ENCODE assay signal across 28 cellular contexts in genomic region chr5:42064821-42065220, GRCh38.
A peak's percentile ranks its signal among the peaks of the same experiment; 100 is the strongest.
DNase-seq lines count a peak whose midpoint lies in the region; FAIRE-seq and TF ChIP-seq lines count a peak whose summit lies in the region.
"Had no signal": no experiment of that assay in that cellular context is flagged by ENCODE, and none has a peak within 500 bp of the region (broad histone marks: within the 10 kb centered on the region; RNA-seq: fewer than 3 reads in every experiment).

No MANE protein-coding gene starts in this region.

- no peak overlapping the region for H3K4me3 ChIP-seq in epithelial cell of esophagus (ENCODE audit: low read length)
- H3K4me3 ChIP-seq: A549; BLaER1 treated with 17β-estradiol and CSF1 and Interleukin-3, amounts not matched to agents 10 nM and 100 nM had no signal

- FAIRE-seq in GM19239 (lab: Jason Lieb, UNC) (no peak), HTR-8/SVneo (lab: Jason Lieb, UNC) (no peak)
- FAIRE-seq: A549, GM12891 had no signal

- TF ChIP-seq CTCF in RWPE1 (conservative IDR thresholded peaks at IDR 0.05; ENCODE audit: low read depth) (no peak), epithelial cell of esophagus (IDR thresholded peaks at IDR 0.05; ENCODE audit: insufficient read depth, low read depth, low read length, missing control alignments) (no peak)

- DNase-seq in A172 (ENCODE audit: low spot score) (peak; percentile 3), HT1080 (ENCODE audit: low read depth) (peak; percentile 27), RWPE1 (ENCODE audit: low spot score) (peak; percentile 5), epithelial cell of esophagus (ENCODE audit: low read depth) (peak; percentile 69), GM19239 (ENCODE audit: insufficient read length, low spot score) (no peak), HTR-8/SVneo (ENCODE audit: insufficient read length, low spot score) (no peak), NCI-H1436 (lab: John Stamatoyannopoulos, UW) (no peak), HuH-7.5 (ENCODE audit: low spot score) (no peak)
- DNase-seq: AML-193; CD4-positive, alpha-beta T cell; COR-L47; DMS79 treated with DMSO at 0.1 percent for 48 hours; GF-D8; H9; Karpas-422; MV-4-11; NCI-H1105; NCI-H146; NCI-H1930; NCI-H2107; NCI-H446; NCI-H524 treated with DMSO at 0.1 percent for 48 hours; NCI-H774; RPMI8226; SHP77 treated with DMSO at 0.1 percent for 48 hours had no signal

- POLR2A ChIA-PET in RWPE1 (lab: Yijun Ruan, JAX; ENCODE audit: low non-redundant PET): no interaction called here

- CTCF ChIA-PET in RWPE1 (lab: Yijun Ruan, JAX): interaction anchor here (0.6 kb wide), 1 partner anchor 35 kb away, joined by 3 read pairs; no protein-coding TSS in a partner anchor

- H3K27ac ChIP-seq in RWPE1: no peak overlapping the region
- H3K27ac ChIP-seq: A549; BLaER1 treated with 17β-estradiol and CSF1 and Interleukin-3, amounts not matched to agents 10 nM and 100 nM had no signal

Comparison
In these comparisons a context has a peak if more than half of its experiments do, and no peak if none do; other contexts are left out.
1. DNase-seq: peak in A172 (single experiment), HT1080 (single experiment), RWPE1 (single experiment) and epithelial cell of esophagus (single experiment); none in GM19239 (single experiment), HTR-8/SVneo (single experiment), NCI-H1436 (single experiment) and HuH-7.5 (single experiment).